Comparison of ENCODE assay signal across 11 cellular contexts in the genomic region with DNA sequence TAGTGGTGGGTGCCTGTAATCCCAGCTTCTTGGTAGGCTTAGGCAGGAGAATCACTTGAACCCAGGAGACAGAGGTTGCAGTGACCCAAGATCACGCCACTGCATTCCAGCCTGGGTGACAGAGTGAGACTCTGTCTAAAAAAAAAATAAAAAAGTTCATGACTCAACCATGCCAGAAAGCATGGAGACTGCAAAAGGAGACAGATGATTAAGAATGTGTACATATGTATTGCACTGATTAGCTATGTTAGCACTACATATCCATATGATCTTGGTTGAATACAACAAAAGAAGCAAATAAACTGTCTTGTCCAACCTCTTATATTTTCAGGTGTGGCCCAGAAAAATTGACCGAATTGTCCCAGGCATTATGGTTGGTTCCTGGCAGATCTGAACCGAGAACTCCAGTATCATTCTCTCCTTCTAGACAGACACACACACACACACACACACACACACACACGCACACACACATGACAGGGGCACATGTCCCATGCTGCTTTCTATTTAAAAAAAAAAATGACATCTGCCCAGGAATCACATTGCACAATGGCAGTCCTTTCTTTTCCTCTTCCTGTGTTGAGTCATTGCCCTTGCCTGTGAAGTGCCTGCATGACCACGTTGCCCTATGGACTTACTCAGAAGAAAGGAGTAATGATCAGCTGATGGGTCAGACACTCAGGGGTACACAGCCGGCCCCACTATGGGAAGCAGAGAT.
DNase-seq lines count a peak whose midpoint lies in the region; ATAC-seq and TF ChIP-seq lines count a peak whose summit lies in the region.
"Had no signal": no experiment of that assay in that cellular context is flagged by ENCODE, and none has a peak within 500 bp of the region (broad histone marks: within the 10 kb centered on the region; RNA-seq: fewer than 3 reads in every experiment).

No MANE protein-coding gene starts in this region.

- H3K4me2 ChIP-seq in neuronal stem cell (ENCODE audit: insufficient read depth, low read length, poor library complexity, severe bottlenecking) = no peak overlapping the region

- no peak overlapping the region for H2BK5ac ChIP-seq in neuronal stem cell (ENCODE audit: low read length)

- peaks cover 5 to 10% of the 10 kb centered on the region in 2 donors for H3K4me1 ChIP-seq in neuronal stem cell (ENCODE audit: control insufficient read depth in 2 of 2, insufficient read depth in 1 of 2, low read depth in 1 of 2, low read length in 2 of 2)

- H2BK12ac ChIP-seq in neuronal stem cell (ENCODE audit: low read length) = no peak overlapping the region

- no peak overlapping the region for H2BK15ac ChIP-seq in neuronal stem cell (ENCODE audit: low read length)

- DNase-seq in Daoy (ENCODE audit: low read depth) (peak; percentile 78), NCI-H69 (lab: John Stamatoyannopoulos, UW) (peak; percentile 100), epithelial cell of esophagus (ENCODE audit: low read depth) (peak; percentile 52), neuronal stem cell (ENCODE audit: low spot score) (no peak), T-helper 9 cell (no peak)
- DNase-seq in naive thymus-derived CD8-positive, alpha-beta T cell = no peak
- no peak for DNase-seq in stimulated activated naive CD4-positive, alpha-beta T cell (lab: John Stamatoyannopoulos, UW)
- DNase-seq: amniotic stem cell, NCI-H1930 had no signal

- H2AK5ac ChIP-seq in neuronal stem cell (ENCODE audit: low read depth, low read length) = no peak overlapping the region

- H2BK120ac ChIP-seq in neuronal stem cell (ENCODE audit: low read depth, low read length) = no peak overlapping the region

- H3K9me3 Mint-ChIP-seq in naive thymus-derived CD8-positive, alpha-beta T cell = peaks cover 0 to 5% (median 0%) of the 10 kb centered on the region in 9 donors

- POLR2A ChIA-PET in naive thymus-derived CD8-positive, alpha-beta T cell (lab: Charles Lee) = interaction anchor here (0.6 kb wide), 1 partner anchor 54 kb away, joined by 4 read pairs; no protein-coding TSS in a partner anchor

- no peaks in the 10 kb centered on the region for H3K36me3 ChIP-seq in neuronal stem cell (replicated peaks in 1 of 2; ENCODE audit: control insufficient read depth in 2 of 2, insufficient read depth in 2 of 2, low read length in 2 of 2)

- H3K36me3 Mint-ChIP-seq in naive thymus-derived CD8-positive, alpha-beta T cell = no peaks in the 10 kb centered on the region

- peak overlapping the region in 1 of 10 donors; percentile 15 for H3K27ac Mint-ChIP-seq in naive thymus-derived CD8-positive, alpha-beta T cell

- no peak overlapping the region for H3K4me3 ChIP-seq in epithelial cell of esophagus (ENCODE audit: low read length)
- H3K4me3 ChIP-seq in neuronal stem cell (ENCODE audit: low read length in 2 of 2) = no peak overlapping the region
- H3K4me3 ChIP-seq: SK-N-MC had no signal

- no peak for TF ChIP-seq CTCF in epithelial cell of esophagus (IDR thresholded peaks at IDR 0.05; ENCODE audit: insufficient read depth, low read depth, low read length, missing control alignments)

- no peak overlapping the region for H3K4me3 Mint-ChIP-seq in naive thymus-derived CD8-positive, alpha-beta T cell

- H3K27me3 Mint-ChIP-seq in naive thymus-derived CD8-positive, alpha-beta T cell = peaks cover 2 to 30% (median 15%) of the 10 kb centered on the region in 5 donors

- WGBS in neuronal stem cell (ENCODE audit: extremely low coverage in 2 of 2, insufficient read length in 2 of 2, insufficient replicate concordance in 1 of 2), 2 donors = no CpG with 5 or more reads among the region's 6 CpGs

- no peak overlapping the region for H3K18ac ChIP-seq in neuronal stem cell (ENCODE audit: low read length)

- H3K23ac ChIP-seq in neuronal stem cell (ENCODE audit: low read depth, low read length, poor library complexity) = no peak overlapping the region

- H3K27me3 ChIP-seq in neuronal stem cell (ENCODE audit: control insufficient read depth in 3 of 3, insufficient read depth in 3 of 3, low read depth in 1 of 3, low read length in 3 of 3) = no peaks in the 10 kb centered on the region

- H3K79me1 ChIP-seq in neuronal stem cell (ENCODE audit: low read depth, low read length) = no peaks in the 10 kb centered on the region

- ATAC-seq in naive thymus-derived CD8-positive, alpha-beta T cell = no peak
- no peak for ATAC-seq in HG03159 (IDR thresholded peaks at IDR 0.05; ENCODE audit: unreplicated experiment)

- no peak overlapping the region for H3K4ac ChIP-seq in neuronal stem cell (ENCODE audit: low read length)

- no peak overlapping the region for H3K14ac ChIP-seq in neuronal stem cell (ENCODE audit: low read length)

- no peak overlapping the region for H4K8ac ChIP-seq in neuronal stem cell (ENCODE audit: low read depth, low read length)

- no peak overlapping the region for H3K27ac ChIP-seq in neuronal stem cell (replicated peaks; ENCODE audit: low read length)
- H3K27ac ChIP-seq: SK-N-MC had no signal

- H2AFZ ChIP-seq in neuronal stem cell (ENCODE audit: low read length) = peak overlapping the region; percentile 45

- peaks cover 0 to 4% (median 0%) of the 10 kb centered on the region in 4 donors for H3K4me1 Mint-ChIP-seq in naive thymus-derived CD8-positive, alpha-beta T cell

- H4K91ac ChIP-seq in neuronal stem cell (ENCODE audit: low read depth, low read length, poor library complexity) = no peak overlapping the region

- no peak overlapping the region for H3K9ac ChIP-seq in neuronal stem cell (ENCODE audit: low read depth, low read length, poor library complexity)

- H3K9me3 ChIP-seq in neuronal stem cell (replicated peaks in 1 of 2; ENCODE audit: control insufficient read depth in 2 of 2, insufficient read depth in 1 of 2, low read depth in 1 of 2, low read length in 2 of 2) = peaks cover 3 to 8% of the 10 kb centered on the region in 2 donors

Comparison
In these comparisons a context has a peak if more than half of its experiments do, and no peak if none do; other contexts are left out.
1. DNase-seq: peak in Daoy (single experiment), NCI-H69 (single experiment) and epithelial cell of esophagus (single experiment); none in neuronal stem cell (single experiment), naive thymus-derived CD8-positive, alpha-beta T cell (0 of 10), stimulated activated naive CD4-positive, alpha-beta T cell (0 of 6) and T-helper 9 cell (single experiment).